Comparison of ENCODE assay signal across 27 cellular contexts in the genomic region with DNA sequence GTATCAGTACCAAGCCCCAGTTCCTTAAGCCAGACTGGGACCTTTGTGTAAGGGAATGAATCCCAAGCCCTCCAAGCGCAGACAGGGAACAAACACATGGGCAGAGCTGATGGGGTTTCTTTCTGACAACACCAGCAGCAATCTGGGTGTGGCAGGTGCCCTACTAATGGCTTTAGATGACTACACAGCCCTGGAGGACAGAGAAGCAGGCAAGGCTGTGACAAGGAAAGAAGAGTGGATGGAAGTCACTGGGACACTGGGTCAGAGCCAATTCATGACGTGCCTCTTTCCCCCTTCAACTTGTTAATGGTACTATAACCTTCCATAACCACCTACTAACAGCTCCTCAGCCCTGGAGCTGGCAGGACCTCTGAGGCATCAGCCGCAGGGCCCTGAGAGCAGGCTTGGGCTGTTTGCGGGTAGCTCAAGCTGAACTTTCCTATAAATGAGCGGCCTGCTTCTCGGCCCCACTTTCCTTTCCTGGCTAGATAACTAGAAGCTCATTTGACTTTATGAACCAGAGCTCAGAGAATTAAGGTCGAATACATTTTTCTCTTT. TPM values are rescaled to one million over a fixed set of nuclear protein-coding genes. Genes with fewer than 3 reads are reported as not detected.
DNase-seq lines count a peak whose midpoint lies in the region; ATAC-seq, FAIRE-seq and TF ChIP-seq lines count a peak whose summit lies in the region.
"Had no signal": no experiment of that assay in that cellular context is flagged by ENCODE, and none has a peak within 500 bp of the region (broad histone marks: within the 10 kb centered on the region; RNA-seq: fewer than 3 reads in every experiment).

No MANE protein-coding gene starts in this region.

- H3K79me2 ChIP-seq in HCT116 (ENCODE audit: insufficient read depth, low read length), result no peaks in the 10 kb centered on the region
- H3K79me2 ChIP-seq in OCI-LY7 (ENCODE audit: insufficient read depth, low read depth, low read length), result no peaks in the 10 kb centered on the region

- ATAC-seq in HCT116 (peak; percentile 64), esophagus mucosa (peak; percentile 78)
- ATAC-seq in activated T-helper 17 cell treated with anti-CD3 and anti-CD28 coated beads, Interleukin-2, amount 50 U/mL, for 72 hours (replicated peaks), result no peak
- ATAC-seq: GM23338 had no signal

- no peak for TF ChIP-seq RAD21 in HCT116 (IDR thresholded peaks at IDR 0.05; ENCODE audit: low read depth)

- no peaks in the 10 kb centered on the region for H3K9me3 Mint-ChIP-seq in activated T-helper 17 cell treated with anti-CD3 and anti-CD28 coated beads, Interleukin-2, amount 50 U/mL, for 72 hours
- H3K9me3 Mint-ChIP-seq: CD8-positive, alpha-beta memory T cell; GM23338; H9; HFFc6 had no signal

- no peaks in the 10 kb centered on the region for H3K9me3 ChIP-seq in HCT116 (ENCODE audit: control insufficient read depth in 1 of 2, insufficient read depth in 1 of 2, low read depth in 1 of 2, low read length in 2 of 2)
- H3K9me3 ChIP-seq in OCI-LY7 (ENCODE audit: low read length), result no peaks in the 10 kb centered on the region
- H3K9me3 ChIP-seq in small intestine (ENCODE audit: control insufficient read depth, low read depth), result no peaks in the 10 kb centered on the region
- H3K9me3 ChIP-seq in kidney (ENCODE audit: control insufficient read depth in 1 of 2, low read length in 2 of 2), result no peaks in the 10 kb centered on the region
- no peaks in the 10 kb centered on the region for H3K9me3 ChIP-seq in MG63
- H3K9me3 ChIP-seq: BE2C had no signal

- H3K27ac ChIP-seq in HCT116 (ENCODE audit: low read depth, low read length), result peak overlapping the region; percentile 31
- no peak overlapping the region for H3K27ac ChIP-seq in OCI-LY7 (ENCODE audit: low read depth, low read length, poor library complexity, severe bottlenecking)
- no peak overlapping the region for H3K27ac ChIP-seq in small intestine (ENCODE audit: low read depth in 1 of 2, low read length in 1 of 2)
- H3K27ac ChIP-seq in kidney (ENCODE audit: low read depth in 2 of 2, low read length in 2 of 2), result no peak overlapping the region
- H3K27ac ChIP-seq: HL-60, RWPE1 had no signal

- POLR2A ChIA-PET in HCT116 (lab: Charles Lee) (interaction anchor here (0.7 to 1.4 kb wide), 3 partner anchors 8 to 30 kb away, joined by 3 to 4 read pairs (median 4); no protein-coding TSS in a partner anchor), OCI-LY7 (lab: Charles Lee) (interaction anchor here (0.6 to 1.8 kb wide), 5 partner anchors 9 to 1037 kb away, joined by 3 to 4 read pairs (median 4); no protein-coding TSS in a partner anchor)

- FAIRE-seq in small intestine (lab: Jason Lieb, UNC) (no peak), kidney (lab: Jason Lieb, UNC) (no peak)
- FAIRE-seq: GM12891 had no signal

- H2AFZ ChIP-seq in HCT116 (ENCODE audit: low read depth, low read length, poor library complexity, severe bottlenecking) (peak overlapping the region; percentile 50), OCI-LY7 (ENCODE audit: low read length) (0 out of 2 replicates have a peak overlapping the region, but pooled peaks have one; percentile 5)

- H3K9me2 ChIP-seq in HCT116 (ENCODE audit: insufficient read depth) (no peaks in the 10 kb centered on the region), OCI-LY7 (ENCODE audit: insufficient read depth, low read length) (no peaks in the 10 kb centered on the region)

- H3K27ac Mint-ChIP-seq in activated T-helper 17 cell treated with anti-CD3 and anti-CD28 coated beads, Interleukin-2, amount 50 U/mL, for 72 hours, result no peak overlapping the region
- H3K27ac Mint-ChIP-seq: CD14-positive monocyte, GM23338, HFFc6 had no signal

- no peak overlapping the region for H3K4me3 Mint-ChIP-seq in activated T-helper 17 cell treated with anti-CD3 and anti-CD28 coated beads, Interleukin-2, amount 50 U/mL, for 72 hours
- H3K4me3 Mint-ChIP-seq: CD14-positive monocyte; CD8-positive, alpha-beta memory T cell; GM23338; H9; HFFc6 had no signal

- CTCF ChIA-PET in HCT116 (lab: Charles Lee) (interaction anchor here (1.3 to 2.5 kb wide), 2 partner anchors 30 to 39 kb away, joined by 3 to 14 read pairs; a partner anchor contains a TSS), OCI-LY7 (lab: Charles Lee; ENCODE audit: unreplicated experiment) (interaction anchor here (0.5 to 1.3 kb wide), 4 partner anchors 10 to 448 kb away, joined by 3 read pairs; no protein-coding TSS in a partner anchor)

- H3K4me3 ChIP-seq in HCT116 (replicated peaks in 1 of 2; ENCODE audit: low read depth in 1 of 2, low read length in 2 of 2) (peak overlapping the region in 1 of 2 experiments; percentile 2; a peak in 1 of 4 replicates), OCI-LY7 (ENCODE audit: low read depth, low read length, poor library complexity, severe bottlenecking) (no peak overlapping the region), small intestine (ENCODE audit: low read depth in 1 of 2, low read length in 2 of 2) (no peak overlapping the region), kidney (ENCODE audit: low read length in 2 of 2) (no peak overlapping the region), MG63 (no peak overlapping the region)
- H3K4me3 ChIP-seq: GM23338 had no signal

- no peaks in the 10 kb centered on the region for H3K4me1 Mint-ChIP-seq in activated T-helper 17 cell treated with anti-CD3 and anti-CD28 coated beads, Interleukin-2, amount 50 U/mL, for 72 hours
- H3K4me1 Mint-ChIP-seq: CD8-positive, alpha-beta memory T cell had no signal

- H3K9ac ChIP-seq in HCT116 (ENCODE audit: low read length) (no peak overlapping the region), kidney (ENCODE audit: low read length in 2 of 2) (no peak overlapping the region)

- H3K4me1 ChIP-seq in HCT116 (ENCODE audit: control insufficient read depth in 1 of 2, insufficient read depth in 2 of 2, low read length in 2 of 2), result peaks cover 20 to 39% of the 10 kb centered on the region in 2 experiments
- peaks cover 73% of the 10 kb centered on the region for H3K4me1 ChIP-seq in OCI-LY7 (ENCODE audit: insufficient read depth, low read length, poor library complexity, severe bottlenecking)
- no peaks in the 10 kb centered on the region for H3K4me1 ChIP-seq in small intestine (ENCODE audit: control insufficient read depth in 2 of 2, insufficient read depth in 1 of 2, low read depth in 1 of 2, low read length in 1 of 2)
- H3K4me1 ChIP-seq in kidney (ENCODE audit: control insufficient read depth in 1 of 2, insufficient read depth in 1 of 2, low read depth in 1 of 2, low read length in 2 of 2), result no peaks in the 10 kb centered on the region
- H3K4me1 ChIP-seq: BE2C had no signal

- DNase-seq in HCT116 (ENCODE audit: low read depth, low spot score) (peak; percentile 27), OCI-LY7 (ENCODE audit: low spot score) (no peak), small intestine (peak; percentile 16), kidney (no peak), MG63 (no peak)
- DNase-seq: ACHN; BE2C; CD8-positive, alpha-beta memory T cell; DMS79 treated with DMSO at 0.1 percent for 48 hours; GF-D8; H9; Karpas-422; MV-4-11; NCI-H1105; NCI-H1436 treated with DMSO at 0.1 percent for 48 hours; NCI-H187 treated with DMSO at 0.1 percent for 48 hours; NCI-H524 treated with DMSO at 0.1 percent for 48 hours; NCI-H774; SHP77 had no signal

- H4K20me1 ChIP-seq in HCT116 (ENCODE audit: insufficient read depth) (no peaks in the 10 kb centered on the region), OCI-LY7 (ENCODE audit: insufficient read depth, low read length) (no peaks in the 10 kb centered on the region)

- H3K36me3 Mint-ChIP-seq in activated T-helper 17 cell treated with anti-CD3 and anti-CD28 coated beads, Interleukin-2, amount 50 U/mL, for 72 hours (ENCODE audit: low read depth), result no peaks in the 10 kb centered on the region
- H3K36me3 Mint-ChIP-seq: CD14-positive monocyte; CD8-positive, alpha-beta memory T cell had no signal

- RAD21 ChIA-PET in HCT116 (lab: Charles Lee; ENCODE audit: low non-redundant PET in 1 of 2, low total read pairs in 2 of 2, uncharacterized antibody in 2 of 2, unreplicated experiment in 2 of 2), result no interaction called here

- TF ChIP-seq CTCF in HCT116 (IDR thresholded peaks at IDR 0.05 in 2 of 3, conservative IDR thresholded peaks at IDR 0.05 in 1 of 3; ENCODE audit: borderline replicate concordance in 1 of 3, insufficient read depth in 1 of 3, low read depth in 2 of 3, low read length in 2 of 3) (no peak), OCI-LY7 (conservative IDR thresholded peaks at IDR 0.05; ENCODE audit: low read length) (no peak), kidney (IDR thresholded peaks at IDR 0.05; ENCODE audit: borderline replicate concordance, extremely low read depth, insufficient read depth) (no peak)

- H3K36me3 ChIP-seq in HCT116 (ENCODE audit: control insufficient read depth in 1 of 2, insufficient read depth in 2 of 2, low read length in 2 of 2) (no peaks in the 10 kb centered on the region), OCI-LY7 (ENCODE audit: insufficient read depth, low read length) (no peaks in the 10 kb centered on the region), small intestine (ENCODE audit: control insufficient read depth in 2 of 2, insufficient read depth in 2 of 2, low read length in 2 of 2) (no peaks in the 10 kb centered on the region), kidney (ENCODE audit: control insufficient read depth in 1 of 2, insufficient read depth in 2 of 2, low read length in 2 of 2) (no peaks in the 10 kb centered on the region), MG63 (no peaks in the 10 kb centered on the region)
- H3K36me3 ChIP-seq: BE2C had no signal

- H3K27me3 Mint-ChIP-seq in activated T-helper 17 cell treated with anti-CD3 and anti-CD28 coated beads, Interleukin-2, amount 50 U/mL, for 72 hours, result peaks cover 13% of the 10 kb centered on the region

- no peaks in the 10 kb centered on the region for H3K27me3 ChIP-seq in HCT116 (ENCODE audit: insufficient read depth, low read length)
- H3K27me3 ChIP-seq in small intestine (ENCODE audit: control insufficient read depth in 2 of 2, insufficient read depth in 2 of 2, low read length in 2 of 2), result no peaks in the 10 kb centered on the region
- no peaks in the 10 kb centered on the region for H3K27me3 ChIP-seq in MG63

- intact Hi-C loops in HCT116 (cut with micrococcal nuclease), result no loop called here
- intact Hi-C loops in OCI-LY7 (cut with micrococcal nuclease; ENCODE audit: unreplicated experiment), result loop anchor here (5.0 kb wide), 1 partner anchor 57 kb away; a partner anchor contains a TSS
- intact Hi-C loops in kidney (cut with DNase I), result no loop called here

- no peak for TF ChIP-seq POLR2A in HCT116 (IDR thresholded peaks at IDR 0.05; ENCODE audit: borderline replicate concordance, extremely low read depth, insufficient read depth, insufficient read length)

- 62 to 74% (median 63%) methylated on average over 7 of the region's 7 CpGs for WGBS in small intestine, 3 donors

- BruUV-seq in HCT116 (replicated peaks; lab: Mats Ljungman, UMichigan), result no TSS peak
- BruUV-seq in OCI-LY7 (replicated peaks; lab: Mats Ljungman, UMichigan), result no TSS peak

- peak overlapping the region; percentile 48 for H3K4me2 ChIP-seq in HCT116 (ENCODE audit: low read length)
- H3K4me2 ChIP-seq in OCI-LY7 (ENCODE audit: low read length), result no peak overlapping the region
- H3K4me2 ChIP-seq: GM23338 had no signal

RNA-seq across cellular contexts. Expression of a gene that starts 38.9 kb away (rescaled TPM):
- total RNA-seq in HCT116 (2021; ENCODE audit: unreplicated experiment) (5.0 TPM), OCI-LY7 (2022) (1.4 and 2.4 TPM in 2 replicates), esophagus mucosa (4.7 TPM), kidney (42.4 TPM)
- polyA plus RNA-seq in HCT116 (2012), result 4.2 and 5.3 TPM in 2 replicates
- 1.3 and 5.1 TPM in 2 replicates for total RNA-seq in OCI-LY7 (2014; rRNA removed; shearing (Covaris generic))
- polyA plus RNA-seq in small intestine (10 to 100 TPM; 32.1 to 46.7 (median 37.6) TPM), kidney (ENCODE audit: insufficient read depth, low read depth, low replicate concordance) (66.6 TPM)
- total RNA-seq in MG63 (2014; rRNA removed; shearing (Covaris generic); ENCODE audit: low replicate concordance), result 19.9 and 25.8 TPM in 2 replicates
- 1 to 10 TPM; 3.5 to 5.5 TPM for total RNA-seq in activated T-helper 17 cell treated with anti-CD3 and anti-CD28 coated beads, Interleukin-2, amount 50 U/mL, for 72 hours

RNA-seq across cellular contexts. Expression of a gene that starts 58.1 kb away (rescaled TPM):
- 915 TPM for total RNA-seq in HCT116 (2021; ENCODE audit: unreplicated experiment)
- polyA plus RNA-seq in HCT116 (2012), result 810 and 999 TPM in 2 replicates
- 1,266 and 1,706 TPM in 2 replicates for total RNA-seq in OCI-LY7 (2014; rRNA removed; shearing (Covaris generic))
- 1,530 and 1,738 TPM in 2 replicates for total RNA-seq in OCI-LY7 (2022)
- 1,003 TPM for total RNA-seq in esophagus mucosa
- polyA plus RNA-seq in small intestine, result 1,000 to 10,000 TPM in 2 of 3 donors, 100 to 1,000 TPM in 1; 815 to 1,928 (median 1,687) TPM
- 864 TPM for total RNA-seq in kidney
- polyA plus RNA-seq in kidney (ENCODE audit: insufficient read depth, low read depth, low replicate concordance), result 2,520 TPM
- 1,701 and 2,215 TPM in 2 replicates for total RNA-seq in MG63 (2014; rRNA removed; shearing (Covaris generic); ENCODE audit: low replicate concordance)
- 1,000 to 10,000 TPM; 1,350 to 1,709 TPM for total RNA-seq in activated T-helper 17 cell treated with anti-CD3 and anti-CD28 coated beads, Interleukin-2, amount 50 U/mL, for 72 hours

Comparison
In these comparisons a context has a peak if more than half of its experiments do, and no peak if none do; other contexts are left out.
1. DNase-seq: peak in HCT116 (single experiment) and small intestine (single experiment); none in OCI-LY7 (single experiment), kidney (single experiment) and MG63 (single experiment).